ENCODE assay signal across 8 cellular contexts in genomic region chr10:117165557-117166419, GRCh38. TPM values are rescaled to one million over a fixed set of nuclear protein-coding genes. Genes with fewer than 3 reads are reported as not detected.
A peak's percentile ranks its signal among the peaks of the same experiment; 100 is the strongest.
DNase-seq lines count a peak whose midpoint lies in the region; ATAC-seq and TF ChIP-seq lines count a peak whose summit lies in the region.

No MANE protein-coding gene starts in this region.

- H3K9me3 Mint-ChIP-seq in stimulated activated effector memory CD8-positive, alpha-beta T cell treated with anti-CD3 and anti-CD28 coated beads, Interleukin-12 subunit alpha, Interleukin-12 subunit beta, amount 100 ng/mL, for 72 hours = no peaks in the 10 kb centered on the region

- peaks cover 98% of the 10 kb centered on the region for H3K27me3 ChIP-seq in hepatocyte

- no peak overlapping the region for H3K4me3 ChIP-seq in hepatocyte

- H3K36me3 Mint-ChIP-seq in stimulated activated effector memory CD8-positive, alpha-beta T cell treated with anti-CD3 and anti-CD28 coated beads, Interleukin-12 subunit alpha, Interleukin-12 subunit beta, amount 100 ng/mL, for 72 hours = no peaks in the 10 kb centered on the region

- peak; percentile 64 for TF ChIP-seq CTCF in hepatocyte (IDR thresholded peaks at IDR 0.05; ENCODE audit: poor library complexity)

- no peak overlapping the region for H3K27ac Mint-ChIP-seq in stimulated activated effector memory CD8-positive, alpha-beta T cell treated with anti-CD3 and anti-CD28 coated beads, Interleukin-12 subunit alpha, Interleukin-12 subunit beta, amount 100 ng/mL, for 72 hours

- no peaks in the 10 kb centered on the region for H4K20me1 ChIP-seq in hepatocyte (ENCODE audit: insufficient read depth, poor library complexity, severe bottlenecking)

- H3K4me1 Mint-ChIP-seq in stimulated activated effector memory CD8-positive, alpha-beta T cell treated with anti-CD3 and anti-CD28 coated beads, Interleukin-12 subunit alpha, Interleukin-12 subunit beta, amount 100 ng/mL, for 72 hours = peaks cover 23% of the 10 kb centered on the region

- peaks cover 33% of the 10 kb centered on the region for H3K4me1 ChIP-seq in hepatocyte (ENCODE audit: insufficient read depth)

- peak; percentile 18 for DNase-seq in NCI-H2171 treated with DMSO at 0.1 percent for 48 hours (lab: John Stamatoyannopoulos, UW)
- no peak for DNase-seq in NCI-H2171 (lab: John Stamatoyannopoulos, UW)
- DNase-seq in Kasumi-1 (lab: John Stamatoyannopoulos, UW) = peak; percentile 40 to 44
- peak in 37 of 56 donors; percentile 3 to 64 (median 31) for DNase-seq in amygdala (lab: John Stamatoyannopoulos, UW)
- peak; percentile 78 for DNase-seq in hepatocyte (ENCODE audit: low spot score)
- DNase-seq in stimulated activated effector memory CD8-positive, alpha-beta T cell treated with anti-CD3 and anti-CD28 coated beads, Interleukin-12 subunit alpha, Interleukin-12 subunit beta, amount 100 ng/mL, for 72 hours (ENCODE audit: low spot score in 2 of 2) = peak in 1 of 2 donors; percentile 53

- no peaks in the 10 kb centered on the region for H3K9me3 ChIP-seq in hepatocyte (ENCODE audit: low read depth)

- no peaks in the 10 kb centered on the region for H3K79me2 ChIP-seq in hepatocyte

- H3K9me2 ChIP-seq in hepatocyte (replicated peaks; ENCODE audit: insufficient read depth) = no peaks in the 10 kb centered on the region

- WGBS in hepatocyte (ENCODE audit: low lambda C conversion rate, missing lambda C conversion rate) = 2% methylated on average over 48 of the region's 50 CpGs

- H3K36me3 ChIP-seq in hepatocyte (replicated peaks; ENCODE audit: insufficient read depth, low read depth) = no peaks in the 10 kb centered on the region

- H3K4me3 Mint-ChIP-seq in stimulated activated effector memory CD8-positive, alpha-beta T cell treated with anti-CD3 and anti-CD28 coated beads, Interleukin-12 subunit alpha, Interleukin-12 subunit beta, amount 100 ng/mL, for 72 hours = peak overlapping the region; percentile 19

- peak overlapping the region; percentile 41 for H2AFZ ChIP-seq in hepatocyte

- no peak overlapping the region for H3K27ac ChIP-seq in hepatocyte

- peak; percentile 17 for ATAC-seq in stimulated activated effector memory CD8-positive, alpha-beta T cell treated with anti-CD3 and anti-CD28 coated beads, Interleukin-12 subunit alpha, Interleukin-12 subunit beta, amount 100 ng/mL, for 72 hours
- no peak for ATAC-seq in HG03139 (IDR thresholded peaks at IDR 0.05; ENCODE audit: unreplicated experiment)
- ATAC-seq in HG03159 (IDR thresholded peaks at IDR 0.05; ENCODE audit: unreplicated experiment) = no peak

- peak overlapping the region; percentile 67 for H3K4me2 ChIP-seq in hepatocyte

RNA-seq across cellular contexts. Expression of gene VAX1, which starts 27.7 kb away (rescaled TPM):
- not detected in 2 replicates for total RNA-seq in hepatocyte
- polyA plus RNA-seq in hepatocyte = not detected in 2 replicates

RNA-seq across cellular contexts. Expression of gene KCNK18, which starts 31.5 kb away (rescaled TPM):
- not detected in 2 replicates for total RNA-seq in hepatocyte
- polyA plus RNA-seq in hepatocyte = not detected in 2 replicates
